ENCODE assay signal across 1 cellular context in genomic region chr2:215659650-215660049, GRCh38.
TF ChIP-seq lines count a peak whose summit lies in the region.

No MANE protein-coding gene starts in this region.

TF ChIP-seq in IMR-90, 13 proteins besides CTCF, POLR2A, EP300 and RAD21:
- TF ChIP-seq BHLHE40 (IDR thresholded peaks at IDR 0.05; ENCODE audit: low read depth, low read length), result no peak
- TF ChIP-seq SMC3 (IDR thresholded peaks at IDR 0.05; ENCODE audit: low read depth, low read length), result no peak
- TF ChIP-seq ELK1 (IDR thresholded peaks at IDR 0.05; ENCODE audit: borderline replicate concordance, low read depth, low read length), result no peak
- no peak for TF ChIP-seq CHD1 (IDR thresholded peaks at IDR 0.05; ENCODE audit: low read depth, low read length)
- TF ChIP-seq RFX5 (IDR thresholded peaks at IDR 0.05; ENCODE audit: low read depth, low read length), result no peak
